ENCODE assay signal across 1 cellular context in genomic region chr7:112206238-112207105, GRCh38.
A peak's percentile ranks its signal among the peaks of the same experiment; 100 is the strongest.
TF ChIP-seq lines count a peak whose summit lies in the region.

DOCK4 (minus strand) TSS chr7:112206399; CDS start chr7:112206138, 261 bp downstream.
ZNF277 (plus strand) TSS chr7:112206695; CDS start chr7:112206717, 22 bp downstream.

TF ChIP-seq in HepG2, 621 proteins besides CTCF, POLR2A, EP300 and RAD21 (continued from another document and continues in another):
- TF ChIP-seq ZNF704 (CRISPR knock-in tag; IDR thresholded peaks at IDR 0.05; ENCODE audit: borderline replicate concordance), result no peak
- TF ChIP-seq ESRRA (CRISPR knock-in tag; IDR thresholded peaks at IDR 0.05; ENCODE audit: low read depth), result peak; percentile 54; the same call in 1 of the 2 replicates
- TF ChIP-seq ZFY (CRISPR knock-in tag; IDR thresholded peaks at IDR 0.05), result peak; percentile 9; the same call in 1 of the 2 replicates
- peak; percentile 90; the same call in 1 of the 2 replicates for TF ChIP-seq ZSCAN30 (CRISPR knock-in tag; IDR thresholded peaks at IDR 0.05)
- peak; percentile 89 for TF ChIP-seq CREM (IDR thresholded peaks at IDR 0.05)
- no peak for TF ChIP-seq CREM (CRISPR knock-in tag; IDR thresholded peaks at IDR 0.05)
- TF ChIP-seq HNRNPL (IDR thresholded peaks at IDR 0.05; ENCODE audit: low read depth, low read length), result 0 out of 2 replicates have a peak, but pooled peaks have one; percentile 54
- TF ChIP-seq CSRNP1 (CRISPR knock-in tag; IDR thresholded peaks at IDR 0.05), result no peak; the same call in 1 of the 2 replicates
- TF ChIP-seq ZNF605 (CRISPR knock-in tag; IDR thresholded peaks at IDR 0.05), result peak; percentile 66; the same call in 1 of the 2 replicates
- TF ChIP-seq STAG1 (CRISPR knock-in tag; IDR thresholded peaks at IDR 0.05), result peak; percentile 39
- TF ChIP-seq SIX4 (CRISPR knock-in tag; IDR thresholded peaks at IDR 0.05), result 0 out of 2 replicates have a peak, but pooled peaks have one; percentile 23
- peak; percentile 44; the same call in 1 of the 2 replicates for TF ChIP-seq TFAP4 (IDR thresholded peaks at IDR 0.05; ENCODE audit: borderline replicate concordance, low read depth)
- peak; percentile 61 for TF ChIP-seq ELF4 (CRISPR knock-in tag; IDR thresholded peaks at IDR 0.05; ENCODE audit: borderline replicate concordance)
- TF ChIP-seq ZNF670 (CRISPR knock-in tag; IDR thresholded peaks at IDR 0.05; ENCODE audit: borderline replicate concordance), result no peak
- 0 out of 2 replicates have a peak, but pooled peaks have one; percentile 46 for TF ChIP-seq TP53 (CRISPR knock-in tag; conservative IDR thresholded peaks at IDR 0.05)
- TF ChIP-seq ZBTB3 (CRISPR knock-in tag; IDR thresholded peaks at IDR 0.05; ENCODE audit: borderline replicate concordance, low read depth), result no peak
- peak; percentile 94 for TF ChIP-seq HNRNPLL (IDR thresholded peaks at IDR 0.05; ENCODE audit: low read depth, low read length, poor library complexity, severe bottlenecking)
- peak; percentile 97 for TF ChIP-seq ZNF143 (CRISPR knock-in tag; IDR thresholded peaks at IDR 0.05)
- 0 out of 2 replicates have a peak, but pooled peaks have one; percentile 17 for TF ChIP-seq ZNF572 (CRISPR knock-in tag; IDR thresholded peaks at IDR 0.05)
- TF ChIP-seq ZNF234 (CRISPR knock-in tag; conservative IDR thresholded peaks at IDR 0.05), result 0 out of 2 replicates have a peak, but pooled peaks have one; percentile 62
- TF ChIP-seq FOXK1 (CRISPR knock-in tag; IDR thresholded peaks at IDR 0.05; ENCODE audit: borderline replicate concordance, low read depth), result peak; percentile 78; the same call in 1 of the 2 replicates
- peak; percentile 93 for TF ChIP-seq GABPB1 (CRISPR knock-in tag; IDR thresholded peaks at IDR 0.05)
- TF ChIP-seq CREB3 (CRISPR knock-in tag; IDR thresholded peaks at IDR 0.05), result no peak
- 0 out of 2 replicates have a peak, but pooled peaks have one; percentile 49 for TF ChIP-seq ZNF598 (CRISPR knock-in tag; IDR thresholded peaks at IDR 0.05; ENCODE audit: borderline replicate concordance)
- peak; percentile 51; the same call in 1 of the 2 replicates for TF ChIP-seq TFDP1 (CRISPR knock-in tag; IDR thresholded peaks at IDR 0.05; ENCODE audit: borderline replicate concordance)
- peak; percentile 78 for TF ChIP-seq SNAPC4 (CRISPR knock-in tag; IDR thresholded peaks at IDR 0.05)
- peak; percentile 93 for TF ChIP-seq GTF3A (CRISPR knock-in tag; conservative IDR thresholded peaks at IDR 0.05)
- peak; percentile 77 for TF ChIP-seq ZBED4 (CRISPR knock-in tag; IDR thresholded peaks at IDR 0.05; ENCODE audit: borderline replicate concordance)
- TF ChIP-seq GMEB1 (CRISPR knock-in tag; IDR thresholded peaks at IDR 0.05; ENCODE audit: borderline replicate concordance), result peak; percentile 86
- TF ChIP-seq ZBTB7B (CRISPR knock-in tag; IDR thresholded peaks at IDR 0.05), result no peak; the same call in 1 of the 2 replicates
- TF ChIP-seq NR2C2 (CRISPR knock-in tag; IDR thresholded peaks at IDR 0.05; ENCODE audit: borderline replicate concordance), result peak; percentile 67
- no peak for TF ChIP-seq U2AF2 (IDR thresholded peaks at IDR 0.05; ENCODE audit: low read depth, low read length)
- TF ChIP-seq PATZ1 (CRISPR knock-in tag; IDR thresholded peaks at IDR 0.05), result peak; percentile 71
- peak; percentile 81; the same call in 1 of the 2 replicates for TF ChIP-seq ZSCAN12 (CRISPR knock-in tag; IDR thresholded peaks at IDR 0.05)
- TF ChIP-seq ETV6 (CRISPR knock-in tag; conservative IDR thresholded peaks at IDR 0.05), result 0 out of 2 replicates have a peak, but pooled peaks have one; percentile 19
- TF ChIP-seq FOXP1 (IDR thresholded peaks at IDR 0.05), result no peak
- 0 out of 2 replicates have a peak, but pooled peaks have one; percentile 11 for TF ChIP-seq FOXP1 (CRISPR knock-in tag; IDR thresholded peaks at IDR 0.05)
- TF ChIP-seq MAZ (IDR thresholded peaks at IDR 0.05; ENCODE audit: borderline replicate concordance, low read depth, low read length), result peak; percentile 94
- TF ChIP-seq MAZ (CRISPR knock-in tag; IDR thresholded peaks at IDR 0.05; ENCODE audit: low read depth), result peak; percentile 92
- TF ChIP-seq ELF3 (CRISPR knock-in tag; IDR thresholded peaks at IDR 0.05), result peak; percentile 60
- 0 out of 2 replicates have a peak, but pooled peaks have one; percentile 55 for TF ChIP-seq ZNF678 (CRISPR knock-in tag; IDR thresholded peaks at IDR 0.05)
- 0 out of 2 replicates have a peak, but pooled peaks have one; percentile 29 for TF ChIP-seq CBFB (CRISPR knock-in tag; IDR thresholded peaks at IDR 0.05)
- TF ChIP-seq PRPF4 (IDR thresholded peaks at IDR 0.05; ENCODE audit: low read depth, low read length, poor library complexity, severe bottlenecking), result no peak
- no peak for TF ChIP-seq FLYWCH1 (CRISPR knock-in tag; IDR thresholded peaks at IDR 0.05)
- no peak for TF ChIP-seq ZNF619 (CRISPR knock-in tag; IDR thresholded peaks at IDR 0.05)
